Comparison of ENCODE assay signal across 16 cellular contexts in genomic region chr20:49794336-49795124, GRCh38. TPM values are rescaled to one million over a fixed set of nuclear protein-coding genes. Genes with fewer than 3 reads are reported as not detected.
A peak's percentile ranks its signal among the peaks of the same experiment; 100 is the strongest.
DNase-seq lines count a peak whose midpoint lies in the region; ATAC-seq, FAIRE-seq and TF ChIP-seq lines count a peak whose summit lies in the region.
"Had no signal": no experiment of that assay in that cellular context is flagged by ENCODE, and none has a peak within 500 bp of the region (broad histone marks: within the 10 kb centered on the region; RNA-seq: fewer than 3 reads in every experiment).

No MANE protein-coding gene starts in this region.

- H3K27me3 ChIP-seq in RWPE2 (ENCODE audit: insufficient read depth, poor library complexity, severe bottlenecking) (no peaks in the 10 kb centered on the region), small intestine (ENCODE audit: control insufficient read depth in 2 of 2, insufficient read depth in 2 of 2, low read length in 2 of 2) (no peaks in the 10 kb centered on the region)
- H3K27me3 ChIP-seq: SJSA1 had no signal

- peak overlapping the region; percentile 27; the same call in 1 of the 2 replicates for H3K27ac Mint-ChIP-seq in HFFc6
- no peak overlapping the region for H3K27ac Mint-ChIP-seq in activated CD4-positive, alpha-beta T cell treated with anti-CD3 and anti-CD28 coated beads, Interleukin-2, amount 10 ng/mL, durations not matched to agents 7 days and 5 days
- H3K27ac Mint-ChIP-seq: activated naive CD4-positive, alpha-beta T cell treated with anti-CD3 and anti-CD28 coated beads, Interleukin-2, amount 50 U/mL, for 24 hours had no signal

- peaks cover 36% of the 10 kb centered on the region for H3K4me1 Mint-ChIP-seq in HFFc6 (ENCODE audit: low read depth)
- peaks cover 15% of the 10 kb centered on the region for H3K4me1 Mint-ChIP-seq in activated CD4-positive, alpha-beta T cell treated with anti-CD3 and anti-CD28 coated beads, Interleukin-2, amount 10 ng/mL, durations not matched to agents 7 days and 5 days
- H3K4me1 Mint-ChIP-seq: activated naive CD4-positive, alpha-beta T cell treated with anti-CD3 and anti-CD28 coated beads, Interleukin-2, amount 50 U/mL, for 24 hours had no signal

- no peaks in the 10 kb centered on the region for H3K36me3 ChIP-seq in RWPE2 (ENCODE audit: low read depth)
- no peaks in the 10 kb centered on the region for H3K36me3 ChIP-seq in small intestine (ENCODE audit: control insufficient read depth in 2 of 2, insufficient read depth in 2 of 2, low read length in 2 of 2)
- H3K36me3 ChIP-seq: SJSA1 had no signal

- CTCF ChIA-PET in activated CD4-positive, alpha-beta T cell treated with anti-CD3 and anti-CD28 coated beads, Interleukin-2, amount 10 ng/mL, durations not matched to agents 7 days and 5 days (lab: Charles Lee) = interaction anchor here (0.6 to 0.7 kb wide), 3 partner anchors 61 to 486 kb away, joined by 4 to 5 read pairs (median 4); no protein-coding TSS in a partner anchor

- ATAC-seq in RWPE2 (ENCODE audit: low read depth) (peak; percentile 57), GM18909 (IDR thresholded peaks at IDR 0.05; ENCODE audit: poor library complexity, unreplicated experiment) (no peak)
- ATAC-seq: right cardiac atrium had no signal

- FAIRE-seq in small intestine (lab: Jason Lieb, UNC) = no peak

- H3K4me3 ChIP-seq in RWPE2 (ENCODE audit: severe bottlenecking) = no peak overlapping the region
- H3K4me3 ChIP-seq in small intestine (ENCODE audit: low read depth in 1 of 2, low read length in 2 of 2) = no peak overlapping the region
- H3K4me3 ChIP-seq: SJSA1 had no signal

- H3K4me1 ChIP-seq in RWPE2 (ENCODE audit: insufficient read depth, poor library complexity, severe bottlenecking) (no peaks in the 10 kb centered on the region), small intestine (ENCODE audit: control insufficient read depth in 2 of 2, insufficient read depth in 1 of 2, low read depth in 1 of 2, low read length in 1 of 2) (peaks cover 3 to 12% of the 10 kb centered on the region in 2 donors)
- H3K4me1 ChIP-seq: SJSA1 had no signal

- 66 to 73% (median 68%) methylated on average over 10 of the region's 10 CpGs for WGBS in small intestine, 3 donors

- H3K9me3 Mint-ChIP-seq in HFFc6 = no peaks in the 10 kb centered on the region
- no peaks in the 10 kb centered on the region for H3K9me3 Mint-ChIP-seq in activated CD4-positive, alpha-beta T cell treated with anti-CD3 and anti-CD28 coated beads, Interleukin-2, amount 10 ng/mL, durations not matched to agents 7 days and 5 days
- H3K9me3 Mint-ChIP-seq: activated CD4-positive, alpha-beta T cell treated with anti-CD3 and anti-CD28 coated beads, Interleukin-2, amount 10 ng/mL, durations not matched to agents 24 days and 14 days; activated naive CD4-positive, alpha-beta T cell treated with anti-CD3 and anti-CD28 coated beads, Interleukin-2, amount 50 U/mL, for 24 hours; IgD-negative memory B cell had no signal

- intact Hi-C loops in cardiac septum (cut with DNase I) = no loop called here

- H3K9me3 ChIP-seq in RWPE2 (ENCODE audit: severe bottlenecking) (no peaks in the 10 kb centered on the region), small intestine (ENCODE audit: control insufficient read depth, low read depth) (no peaks in the 10 kb centered on the region)
- H3K9me3 ChIP-seq: SJSA1 had no signal

- peaks cover 11% of the 10 kb centered on the region; the same call in 1 of the 2 replicates for H3K27me3 Mint-ChIP-seq in HFFc6 (ENCODE audit: insufficient read depth)
- H3K27me3 Mint-ChIP-seq in activated CD4-positive, alpha-beta T cell treated with anti-CD3 and anti-CD28 coated beads, Interleukin-2, amount 10 ng/mL, durations not matched to agents 7 days and 5 days = peaks cover 23% of the 10 kb centered on the region

- TF ChIP-seq CTCF in HFFc6 (IDR thresholded peaks at IDR 0.05) (no peak), RWPE2 (IDR thresholded peaks at IDR 0.05; ENCODE audit: poor library complexity, severe bottlenecking) (no peak)

- no peaks in the 10 kb centered on the region for H3K36me3 Mint-ChIP-seq in HFFc6 (ENCODE audit: low read depth)
- H3K36me3 Mint-ChIP-seq in activated CD4-positive, alpha-beta T cell treated with anti-CD3 and anti-CD28 coated beads, Interleukin-2, amount 10 ng/mL, durations not matched to agents 7 days and 5 days (ENCODE audit: low read depth) = no peaks in the 10 kb centered on the region
- H3K36me3 Mint-ChIP-seq: activated naive CD4-positive, alpha-beta T cell treated with anti-CD3 and anti-CD28 coated beads, Interleukin-2, amount 50 U/mL, for 24 hours; IgD-negative memory B cell had no signal

- peak; percentile 34 for DNase-seq in HFFc6
- DNase-seq in RWPE2 (ENCODE audit: low spot score) = no peak
- no peak for DNase-seq in epithelial cell of prostate (ENCODE audit: low read depth, low spot score)
- peak; percentile 49 for DNase-seq in small intestine
- DNase-seq in cardiac septum (ENCODE audit: low spot score) = no peak
- DNase-seq in NCI-H1436 (lab: John Stamatoyannopoulos, UW) = no peak
- DNase-seq in activated CD4-positive, alpha-beta T cell treated with anti-CD3 and anti-CD28 coated beads, Interleukin-2, amount 10 ng/mL, durations not matched to agents 7 days and 5 days = no peak
- DNase-seq: activated CD4-positive, alpha-beta T cell treated with anti-CD3 and anti-CD28 coated beads, Interleukin-2, amount 10 ng/mL, durations not matched to agents 24 days and 14 days; DMS79 treated with DMSO at 0.1 percent for 48 hours; hippocampal formation; NCI-H446 treated with DMSO at 0.1 percent for 48 hours; right cardiac atrium had no signal

- H3K4me3 Mint-ChIP-seq in HFFc6 = no peak overlapping the region
- H3K4me3 Mint-ChIP-seq in activated CD4-positive, alpha-beta T cell treated with anti-CD3 and anti-CD28 coated beads, Interleukin-2, amount 10 ng/mL, durations not matched to agents 7 days and 5 days = no peak overlapping the region
- H3K4me3 Mint-ChIP-seq: activated CD4-positive, alpha-beta T cell treated with anti-CD3 and anti-CD28 coated beads, Interleukin-2, amount 10 ng/mL, durations not matched to agents 24 days and 14 days; activated naive CD4-positive, alpha-beta T cell treated with anti-CD3 and anti-CD28 coated beads, Interleukin-2, amount 50 U/mL, for 24 hours had no signal

- POLR2A ChIA-PET in activated CD4-positive, alpha-beta T cell treated with anti-CD3 and anti-CD28 coated beads, Interleukin-2, amount 10 ng/mL, durations not matched to agents 7 days and 5 days (lab: Charles Lee) = no interaction called here

- H3K27ac ChIP-seq in RWPE2 (ENCODE audit: poor library complexity, severe bottlenecking) = no peak overlapping the region
- H3K27ac ChIP-seq in epithelial cell of prostate = peak overlapping the region; percentile 19
- peak overlapping the region; percentile 93 for H3K27ac ChIP-seq in small intestine (ENCODE audit: low read depth in 1 of 2, low read length in 1 of 2)
- H3K27ac ChIP-seq: SJSA1 had no signal

RNA-seq across cellular contexts. Expression of gene SLC9A8, which starts 18.1 kb away (rescaled TPM):
- 1 to 10 TPM; 7.1 to 8.0 (median 7.4) TPM for total RNA-seq in HFFc6 (2021; fragmentation: NEBNext Ultra II Directional; extraction: Animal tissue kit (Norgen Biotek cat#: 25700))
- 1 to 10 TPM; 3.5 to 8.3 (median 4.0) TPM for polyA plus RNA-seq in small intestine
- 7.2 TPM for total RNA-seq in cardiac septum
- 10 to 100 TPM; 21.4 to 23.1 TPM for total RNA-seq in activated CD4-positive, alpha-beta T cell treated with anti-CD3 and anti-CD28 coated beads, Interleukin-2, amount 10 ng/mL, durations not matched to agents 7 days and 5 days

Comparison
In these comparisons a context has a peak if more than half of its experiments do, and no peak if none do; other contexts are left out.
1. DNase-seq: peak in HFFc6 (single experiment) and small intestine (single experiment); none in RWPE2 (single experiment), epithelial cell of prostate (single experiment), cardiac septum (single experiment), NCI-H1436 (single experiment) and activated CD4-positive, alpha-beta T cell treated with anti-CD3 and anti-CD28 coated beads, Interleukin-2, amount 10 ng/mL, durations not matched to agents 7 days and 5 days (single experiment).